In the genomic region with DNA sequence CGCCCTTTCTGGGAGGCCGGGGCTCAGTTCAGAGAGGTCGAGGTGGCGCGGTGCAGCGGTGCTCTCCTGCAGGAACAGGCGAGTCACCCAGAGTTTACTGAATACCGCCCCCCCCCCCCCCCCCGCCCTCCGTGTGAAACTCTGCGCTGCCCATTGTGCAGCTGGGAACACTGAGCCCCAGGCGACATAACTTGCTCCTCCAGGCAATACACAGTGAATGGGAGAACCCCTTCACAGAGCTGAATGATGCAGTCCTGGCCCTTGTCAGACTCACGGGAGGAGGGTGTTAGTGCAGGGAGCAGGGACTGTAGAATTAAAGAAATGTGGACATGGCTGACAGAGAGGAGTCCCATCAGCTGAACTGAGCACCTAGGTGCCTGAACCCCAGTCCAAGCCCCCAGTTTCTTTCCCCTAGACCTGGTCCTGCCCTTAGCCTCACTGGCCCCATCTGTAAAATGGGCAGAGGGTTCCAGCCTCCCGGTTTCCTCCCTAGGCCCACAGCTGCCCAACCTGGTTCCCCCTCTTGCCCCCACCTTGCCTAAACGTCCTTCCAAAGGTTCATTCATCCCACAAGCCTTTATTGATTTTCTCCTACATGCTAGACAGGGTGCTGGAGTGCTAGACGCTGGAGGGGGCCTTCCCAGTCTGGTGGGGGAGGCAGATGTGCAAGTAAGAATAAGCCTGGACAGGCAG, we compare ENCODE assay signal across 8 cellular contexts. TPM values are rescaled to one million over a fixed set of nuclear protein-coding genes. Genes with fewer than 3 reads are reported as not detected.
A peak's percentile ranks its signal among the peaks of the same experiment; 100 is the strongest.
DNase-seq lines count a peak whose midpoint lies in the region; ATAC-seq, FAIRE-seq and TF ChIP-seq lines count a peak whose summit lies in the region.

No MANE protein-coding gene starts in this region.

- H3K9ac ChIP-seq in astrocyte (ENCODE audit: low read length), result peak overlapping the region; percentile 68

- no peaks in the 10 kb centered on the region for H3K79me2 ChIP-seq in astrocyte (ENCODE audit: insufficient read depth, low read length)

- no peaks in the 10 kb centered on the region for H3K9me3 ChIP-seq in breast epithelium
- no peaks in the 10 kb centered on the region for H3K9me3 ChIP-seq in astrocyte (ENCODE audit: insufficient read depth, low read depth, low read length)
- H3K9me3 ChIP-seq in right lobe of liver, result no peaks in the 10 kb centered on the region
- no peaks in the 10 kb centered on the region for H3K9me3 ChIP-seq in vagina

- H3K27me3 ChIP-seq in breast epithelium, result no peaks in the 10 kb centered on the region
- no peaks in the 10 kb centered on the region for H3K27me3 ChIP-seq in astrocyte (ENCODE audit: insufficient read depth, low read length)
- no peaks in the 10 kb centered on the region for H3K27me3 ChIP-seq in right lobe of liver
- no peaks in the 10 kb centered on the region for H3K27me3 ChIP-seq in vagina

- POLR2A ChIA-PET in MCF 10A (lab: Yijun Ruan, JAX), result interaction anchor here (1.1 to 1.6 kb wide), 2 partner anchors 13 to 23 kb away, joined by 4 read pairs; no protein-coding TSS in a partner anchor

- H3K4me3 Mint-ChIP-seq in MCF 10A (ENCODE audit: unreplicated experiment) (no peak overlapping the region), astrocyte (ENCODE audit: unreplicated experiment) (peak overlapping the region; percentile 45)

- no peaks in the 10 kb centered on the region for H4K20me1 ChIP-seq in astrocyte (ENCODE audit: insufficient read depth, low read length)

- H3K4me1 ChIP-seq in breast epithelium, result peaks cover 11 to 27% of the 10 kb centered on the region in 2 donors
- peaks cover 38% of the 10 kb centered on the region for H3K4me1 ChIP-seq in astrocyte (ENCODE audit: insufficient read depth, low read length)
- peaks cover 0 to 19% (median 0%) of the 10 kb centered on the region in 4 donors for H3K4me1 ChIP-seq in right lobe of liver
- peaks cover 37% of the 10 kb centered on the region for H3K4me1 ChIP-seq in vagina

- H3K9me3 Mint-ChIP-seq in MCF 10A (ENCODE audit: unreplicated experiment) (no peaks in the 10 kb centered on the region), astrocyte (ENCODE audit: unreplicated experiment) (no peaks in the 10 kb centered on the region)

- peak overlapping the region; percentile 55 for H2AFZ ChIP-seq in astrocyte (ENCODE audit: low read depth, low read length)

- H3K27me3 Mint-ChIP-seq in MCF 10A (ENCODE audit: insufficient read depth, unreplicated experiment) (no peaks in the 10 kb centered on the region), astrocyte (ENCODE audit: low read depth, unreplicated experiment) (peaks cover 6% of the 10 kb centered on the region)

- peak overlapping the region; percentile 84 for H3K4me2 ChIP-seq in astrocyte (ENCODE audit: low read length)

- peak overlapping the region; percentile 52 to 75 (median 53) for H3K4me3 ChIP-seq in breast epithelium
- peak overlapping the region; percentile 47 for H3K4me3 ChIP-seq in astrocyte (ENCODE audit: insufficient read depth, low read depth, low read length)
- H3K4me3 ChIP-seq in right lobe of liver, result peak overlapping the region; percentile 27 to 51 (median 32)
- H3K4me3 ChIP-seq in vagina, result peak overlapping the region; percentile 49 to 56

- ATAC-seq in right lobe of liver (peak in 3 of 4 donors; percentile 19 to 45 (median 29)), HG03354 (IDR thresholded peaks at IDR 0.05; ENCODE audit: poor library complexity, severe bottlenecking, unreplicated experiment) (no peak)

- FAIRE-seq in astrocyte (lab: Jason Lieb, UNC), result no peak

- DNase-seq in breast epithelium (ENCODE audit: low spot score in 2 of 2) (no peak), MCF 10A (ENCODE audit: unreplicated experiment) (no peak), astrocyte (ENCODE audit: low read depth) (no peak), right lobe of liver (no peak), vagina (ENCODE audit: extremely low spot score in 2 of 2) (no peak), NCI-H187 treated with DMSO at 0.1 percent for 48 hours (lab: John Stamatoyannopoulos, UW) (no peak), COLO829 (ENCODE audit: low spot score) (no peak)

- CTCF ChIA-PET in MCF 10A (lab: Yijun Ruan, JAX), result interaction anchor here (1.6 to 2.9 kb wide), 2 partner anchors 40 kb away, joined by 6 to 10 read pairs; no protein-coding TSS in a partner anchor

- WGBS in right lobe of liver (ENCODE audit: insufficient coverage, low coverage, low lambda C conversion rate, missing lambda C conversion rate), result 9% methylated on average over 5 of the region's 16 CpGs

- TF ChIP-seq POLR2A in breast epithelium (IDR thresholded peaks at IDR 0.05) (no peak), right lobe of liver (IDR thresholded peaks at IDR 0.05) (no peak), vagina (IDR thresholded peaks at IDR 0.05) (no peak)

- H3K27ac Mint-ChIP-seq in MCF 10A (ENCODE audit: low read depth, unreplicated experiment), result no peak overlapping the region
- H3K27ac Mint-ChIP-seq in astrocyte (ENCODE audit: unreplicated experiment), result peak overlapping the region; percentile 92

- H3K36me3 Mint-ChIP-seq in MCF 10A (ENCODE audit: insufficient read depth, unreplicated experiment), result no peaks in the 10 kb centered on the region
- peaks cover 3% of the 10 kb centered on the region for H3K36me3 Mint-ChIP-seq in astrocyte (ENCODE audit: low read depth, unreplicated experiment)

- intact Hi-C loops in breast epithelium (cut with DNase I; ENCODE audit: low total_unique reads) (no loop called here), MCF 10A (cut with micrococcal nuclease) (loop anchor here (10.0 kb wide), 1 partner anchor 196 kb away; no protein-coding TSS in a partner anchor), right lobe of liver (cut with DNase I) (no loop called here), vagina (cut with DNase I) (loop anchor here (5.0 kb wide), 1 partner anchor 178 kb away; the partner anchor contains the start of gene HPS1)

- no peaks in the 10 kb centered on the region for H3K36me3 ChIP-seq in breast epithelium
- no peaks in the 10 kb centered on the region for H3K36me3 ChIP-seq in astrocyte (ENCODE audit: insufficient read depth, low read length)
- no peaks in the 10 kb centered on the region for H3K36me3 ChIP-seq in right lobe of liver
- H3K36me3 ChIP-seq in vagina, result no peaks in the 10 kb centered on the region

- H3K4me1 Mint-ChIP-seq in MCF 10A (ENCODE audit: insufficient read depth, unreplicated experiment), result peaks cover 23% of the 10 kb centered on the region
- peaks cover 56% of the 10 kb centered on the region for H3K4me1 Mint-ChIP-seq in astrocyte (ENCODE audit: low read depth, unreplicated experiment)

- no peak for TF ChIP-seq CTCF in breast epithelium (IDR thresholded peaks at IDR 0.05)
- no peak for TF ChIP-seq CTCF in MCF 10A (IDR thresholded peaks at IDR 0.05; ENCODE audit: unreplicated experiment)
- no peak for TF ChIP-seq CTCF in astrocyte (IDR thresholded peaks at IDR 0.05; ENCODE audit: insufficient read depth, low read depth, low read length)
- TF ChIP-seq CTCF in right lobe of liver (IDR thresholded peaks at IDR 0.05), result no peak
- TF ChIP-seq CTCF in vagina (IDR thresholded peaks at IDR 0.05), result no peak

- H3K27ac ChIP-seq in breast epithelium (peak overlapping the region; percentile 90 to 93), astrocyte (ENCODE audit: low read depth, low read length) (peak overlapping the region; percentile 62), right lobe of liver (peak overlapping the region in 1 of 3 donors; percentile 37), vagina (peak overlapping the region; percentile 85)

- no TSS peak for BruUV-seq in MCF 10A (replicated peaks; lab: Mats Ljungman, UMichigan)

RNA-seq across cellular contexts. Expression of gene LOXL4, which starts 0.8 kb away (rescaled TPM):
- 10 to 100 TPM in 1 of 3 donors, 1 to 10 TPM in 2; 6.9 to 26.1 (median 6.9) TPM for total RNA-seq in breast epithelium
- total RNA-seq in MCF 10A (2022), result not detected in 2 replicates
- 26.6 and 41.2 TPM in 2 replicates for total RNA-seq in astrocyte
- 10 to 100 TPM in 3 of 6 experiments, 1 to 10 TPM in 1, under 1 TPM in 2; 0.51 to 33.4 (median 10.8) TPM for total RNA-seq in right lobe of liver
- total RNA-seq in vagina, result 5.2 TPM

Comparison
In these comparisons a context has a peak if more than half of its experiments do, and no peak if none do; other contexts are left out.
1. intact Hi-C loops: an anchor here in MCF 10A (10.0 kb wide) and vagina (5.0 kb wide); none called in breast epithelium and right lobe of liver.